In the genomic region with DNA sequence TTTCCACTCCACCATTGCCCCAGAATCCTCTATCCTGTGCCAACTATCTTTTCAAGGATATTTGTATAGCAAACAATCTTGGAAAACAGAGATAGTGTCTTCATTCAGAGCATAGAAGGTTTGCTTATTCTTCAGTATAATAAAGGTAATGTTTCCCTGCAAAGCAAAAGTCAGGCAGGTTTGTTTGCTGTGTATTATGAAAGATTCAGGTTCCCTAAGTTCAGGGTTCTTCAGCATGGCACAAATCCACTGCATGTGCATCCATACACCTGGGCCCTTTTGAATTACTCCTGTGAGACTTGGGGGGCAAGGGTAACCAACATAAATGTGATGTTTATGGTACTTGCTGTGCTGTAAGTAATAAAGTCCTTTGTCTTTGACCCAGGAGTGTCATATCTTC, we compare ENCODE assay signal across 37 cellular contexts. TPM values are rescaled to one million over a fixed set of nuclear protein-coding genes. Genes with fewer than 3 reads are reported as not detected.
DNase-seq lines count a peak whose midpoint lies in the region; ATAC-seq, FAIRE-seq and TF ChIP-seq lines count a peak whose summit lies in the region.
"Had no signal": no experiment of that assay in that cellular context is flagged by ENCODE, and none has a peak within 500 bp of the region (broad histone marks: within the 10 kb centered on the region; RNA-seq: fewer than 3 reads in every experiment).

No MANE protein-coding gene starts in this region.

- H3K27me3 ChIP-seq in astrocyte (ENCODE audit: insufficient read depth, low read length): no peaks in the 10 kb centered on the region
- H3K27me3 ChIP-seq in HepG2 (ENCODE audit: control insufficient read depth in 1 of 2, insufficient read depth in 2 of 2, low read length in 2 of 2): no peaks in the 10 kb centered on the region
- H3K27me3 ChIP-seq: BE2C had no signal

- DNase-seq in astrocyte (ENCODE audit: low read depth) (no peak), left lobe of liver (ENCODE audit: low spot score) (no peak), HepG2 (ENCODE audit: low spot score) (no peak), AML-193 (lab: John Stamatoyannopoulos, UW) (no peak)
- DNase-seq: 8988T; ACHN; BE2C; C1 segment of cervical spinal cord; Caco-2; Calu3; CD4-positive, alpha-beta memory T cell; CD4-positive, alpha-beta T cell; CD4-positive, CD25-positive, alpha-beta regulatory T cell; CD8-positive, alpha-beta memory T cell; CD8-positive, alpha-beta T cell; COR-L47; DMS 273 treated with DMSO at 0.1 percent for 48 hours; DMS153; DMS53; DMS79; DMS79 treated with DMSO at 0.1 percent for 48 hours; DND-41; EL had no signal

- H3K27ac Mint-ChIP-seq in astrocyte (ENCODE audit: unreplicated experiment): no peak overlapping the region
- H3K27ac Mint-ChIP-seq: B cell; CD14-positive monocyte; CD4-positive, alpha-beta memory T cell; CD4-positive, alpha-beta T cell; CD4-positive, CD25-positive, alpha-beta regulatory T cell; CD8-positive, alpha-beta memory T cell; CD8-positive, alpha-beta T cell had no signal

- H3K79me2 ChIP-seq in astrocyte (ENCODE audit: insufficient read depth, low read length) (no peaks in the 10 kb centered on the region), HepG2 (ENCODE audit: insufficient read depth, low read length) (no peaks in the 10 kb centered on the region)

- H3K4me1 Mint-ChIP-seq in astrocyte (ENCODE audit: low read depth, unreplicated experiment): no peaks in the 10 kb centered on the region
- H3K4me1 Mint-ChIP-seq: B cell; CD14-positive monocyte; CD4-positive, alpha-beta memory T cell; CD4-positive, CD25-positive, alpha-beta regulatory T cell; CD8-positive, alpha-beta memory T cell had no signal

- H2AFZ ChIP-seq in astrocyte (ENCODE audit: low read depth, low read length) (no peak overlapping the region), HepG2 (ENCODE audit: low read length) (no peak overlapping the region)

- H3K27ac ChIP-seq in astrocyte (ENCODE audit: low read depth, low read length) (no peak overlapping the region), HepG2 (ENCODE audit: extremely low read length, insufficient read depth, low read length) (no peak overlapping the region)
- H3K27ac ChIP-seq: 22Rv1; A549; BLaER1; BLaER1 treated with 17β-estradiol and CSF1 and Interleukin-3, amounts not matched to agents 10 nM and 100 nM; C4-2B had no signal

- ATAC-seq in left lobe of liver (peak; percentile 76), HepG2 (peak; percentile 45; the same call in 2 of the 3 replicates), HG02798 (IDR thresholded peaks at IDR 0.05; ENCODE audit: poor library complexity, unreplicated experiment) (no peak), HG03280 (IDR thresholded peaks at IDR 0.05; ENCODE audit: unreplicated experiment) (no peak)
- ATAC-seq: A549; CD8-positive, alpha-beta T cell had no signal

- in situ Hi-C loops in HepG2 (cut with HindIII; ENCODE audit: extremely low pct_ligation_motif_present, low pct_unique_long_range_greater_than_20kb): no loop called here

- no TSS peak for BruUV-seq in HepG2 (replicated peaks; lab: Mats Ljungman, UMichigan)

- no peaks in the 10 kb centered on the region for H3K36me3 Mint-ChIP-seq in astrocyte (ENCODE audit: low read depth, unreplicated experiment)
- H3K36me3 Mint-ChIP-seq: CD14-positive monocyte had no signal

- no peaks in the 10 kb centered on the region for H3K4me1 ChIP-seq in astrocyte (ENCODE audit: insufficient read depth, low read length)
- peaks cover 11% of the 10 kb centered on the region; the same call in 1 of the 2 replicates for H3K4me1 ChIP-seq in HepG2 (ENCODE audit: insufficient read depth, low read length)
- H3K4me1 ChIP-seq: A549; BE2C; BLaER1; BLaER1 treated with 17β-estradiol and CSF1 and Interleukin-3, amounts not matched to agents 10 nM and 100 nM; Caco-2 had no signal

- H3K9ac ChIP-seq in astrocyte (ENCODE audit: low read length) (no peak overlapping the region), HepG2 (ENCODE audit: insufficient read depth, low read depth, low read length) (no peak overlapping the region)
- H3K9ac ChIP-seq: BLaER1; BLaER1 treated with 17β-estradiol and CSF1 and Interleukin-3, amounts not matched to agents 10 nM and 100 nM had no signal

- CTCF ChIA-PET in HepG2 (lab: Yijun Ruan, JAX; ENCODE audit: low intra/inter-chr PET ratio, low total read pairs): no interaction called here

- peaks cover 2% of the 10 kb centered on the region for H3K9me3 Mint-ChIP-seq in astrocyte (ENCODE audit: unreplicated experiment)
- H3K9me3 Mint-ChIP-seq: CD4-positive, alpha-beta T cell had no signal

- TF ChIP-seq RAD21 in HepG2 (CRISPR knock-in tag; IDR thresholded peaks at IDR 0.05): no peak

- no peak overlapping the region for H3K4me3 Mint-ChIP-seq in astrocyte (ENCODE audit: unreplicated experiment)
- H3K4me3 Mint-ChIP-seq: B cell; CD14-positive monocyte; CD4-positive, alpha-beta memory T cell; CD4-positive, alpha-beta T cell; CD4-positive, CD25-positive, alpha-beta regulatory T cell; CD8-positive, alpha-beta memory T cell; CD8-positive, alpha-beta T cell had no signal

- FAIRE-seq in astrocyte (lab: Jason Lieb, UNC) (peak; percentile 77), HepG2 (lab: Jason Lieb, UNC) (no peak)
- FAIRE-seq: A204.1, D721Med had no signal

- no peak for TF ChIP-seq POLR2A in HepG2 (IDR thresholded peaks at IDR 0.05; ENCODE audit: insufficient read depth in 1 of 2, low read depth in 2 of 2, low read length in 2 of 2)

- H4K20me1 ChIP-seq in astrocyte (ENCODE audit: insufficient read depth, low read length): no peaks in the 10 kb centered on the region
- no peaks in the 10 kb centered on the region for H4K20me1 ChIP-seq in HepG2 (ENCODE audit: insufficient read depth, low read length)
- H4K20me1 ChIP-seq: BLaER1 treated with 17β-estradiol and CSF1 and Interleukin-3, amounts not matched to agents 10 nM and 100 nM had no signal

- no peaks in the 10 kb centered on the region for H3K27me3 Mint-ChIP-seq in astrocyte (ENCODE audit: low read depth, unreplicated experiment)
- H3K27me3 Mint-ChIP-seq: B cell; CD4-positive, alpha-beta memory T cell; CD4-positive, alpha-beta T cell; CD4-positive, CD25-positive, alpha-beta regulatory T cell had no signal

- TF ChIP-seq CTCF in astrocyte (IDR thresholded peaks at IDR 0.05; ENCODE audit: insufficient read depth, low read depth, low read length) (no peak), HepG2 (CRISPR knock-in tag; IDR thresholded peaks at IDR 0.05) (no peak)

- H3K9me3 ChIP-seq in astrocyte (ENCODE audit: insufficient read depth, low read depth, low read length) (no peaks in the 10 kb centered on the region), HepG2 (ENCODE audit: low read length) (no peaks in the 10 kb centered on the region)
- H3K9me3 ChIP-seq: A549, BE2C, Caco-2 had no signal

- intact Hi-C loops in HepG2 (cut with micrococcal nuclease; ENCODE audit: unreplicated experiment): no loop called here

- no peak for TF ChIP-seq EP300 in HepG2 (IDR thresholded peaks at IDR 0.05; ENCODE audit: low read depth in 2 of 2, low read length in 2 of 2)
- TF ChIP-seq EP300 in HepG2 (CRISPR knock-in tag; IDR thresholded peaks at IDR 0.05; ENCODE audit: borderline replicate concordance): no peak

- H3K4me2 ChIP-seq in astrocyte (ENCODE audit: low read length) (no peak overlapping the region), HepG2 (ENCODE audit: low read depth, low read length) (peak overlapping the region; percentile 12; the same call in 1 of the 2 replicates)
- H3K4me2 ChIP-seq: A549; BLaER1; BLaER1 treated with 17β-estradiol and CSF1 and Interleukin-3, amounts not matched to agents 10 nM and 100 nM had no signal

- H3K4me3 ChIP-seq in astrocyte (ENCODE audit: insufficient read depth, low read depth, low read length) (no peak overlapping the region), HepG2 (replicated peaks in 1 of 3; ENCODE audit: insufficient read depth in 1 of 3, low read depth in 2 of 3, low read length in 3 of 3) (no peak overlapping the region)
- H3K4me3 ChIP-seq: A549; BLaER1; BLaER1 treated with 17β-estradiol and CSF1 and Interleukin-3, amounts not matched to agents 10 nM and 100 nM had no signal

- POLR2A ChIA-PET in HepG2 (lab: Yijun Ruan, JAX): no interaction called here

- no peaks in the 10 kb centered on the region for H3K36me3 ChIP-seq in astrocyte (ENCODE audit: insufficient read depth, low read length)
- no peaks in the 10 kb centered on the region for H3K36me3 ChIP-seq in HepG2 (replicated peaks in 1 of 2; ENCODE audit: control insufficient read depth in 1 of 2, insufficient read depth in 2 of 2, low read length in 2 of 2)
- H3K36me3 ChIP-seq: BE2C; BLaER1; BLaER1 treated with 17β-estradiol and CSF1 and Interleukin-3, amounts not matched to agents 10 nM and 100 nM had no signal

RNA-seq across cellular contexts. Expression of gene ZC3H12B, which starts 25.2 kb away (rescaled TPM):
- total RNA-seq in astrocyte (1.6 and 2.3 TPM in 2 replicates), left lobe of liver (1.6 TPM), HepG2 (2016; rRNA removed; fragmentation: Illumina TruSeq; extraction: Trizol) (1.5 and 2.0 TPM in 2 replicates)
- total RNA-seq in HepG2 (2016; cell fraction: cytosol; rRNA removed; fragmentation: Illumina TruSeq; extraction: Trizol; ENCODE audit: low read depth): 2.6 and 2.7 TPM in 2 replicates
- total RNA-seq in HepG2 (2016; cell fraction: insoluble cytoplasmic fraction; rRNA removed; fragmentation: Illumina TruSeq; extraction: Trizol): 1.6 and 1.9 TPM in 2 replicates
- total RNA-seq in HepG2 (2016; cell fraction: membrane; rRNA removed; fragmentation: Illumina TruSeq; extraction: Trizol): 2.3 and 3.1 TPM in 2 replicates
- 2.2 and 2.4 TPM in 2 replicates for total RNA-seq in HepG2 (2016; cell fraction: nucleus; rRNA removed; fragmentation: Illumina TruSeq; extraction: Trizol)
- polyA plus RNA-seq in HepG2 (2011; rRNA removed): 1.3 and 1.7 TPM in 2 replicates
- 0.62 and 0.96 TPM in 2 replicates for polyA plus RNA-seq in HepG2 (2011; cell fraction: cytosol; rRNA removed)
- 1.4 and 2.1 TPM in 2 replicates for polyA plus RNA-seq in HepG2 (2011; cell fraction: nucleus; rRNA removed)
- 0.93 and 1.2 TPM in 2 replicates for polyA plus RNA-seq in HepG2 (2012)
- polyA plus RNA-seq in HepG2 (2016; cell fraction: cytosol; fragmentation: Illumina TruSeq; extraction: Trizol; ENCODE audit: low read depth): 0.09 and 0.19 TPM in 2 replicates
- 1.3 and 1.5 TPM in 2 replicates for polyA plus RNA-seq in HepG2 (2016; cell fraction: insoluble cytoplasmic fraction; fragmentation: Illumina TruSeq; extraction: Trizol; ENCODE audit: low read depth)
- polyA plus RNA-seq in HepG2 (2016; cell fraction: membrane; fragmentation: Illumina TruSeq; extraction: Trizol; ENCODE audit: low read depth): 0.56 and 0.63 TPM in 2 replicates
- polyA plus RNA-seq in HepG2 (2016; cell fraction: nucleus; fragmentation: Illumina TruSeq; extraction: Trizol; ENCODE audit: insufficient read depth, low read depth): 2.3 and 3.5 TPM in 2 replicates
- polyA minus RNA-seq in HepG2 (2011; rRNA and poly(A)+ RNA removed; ENCODE audit: low replicate concordance): 2.0 TPM in 1 of 2 replicates, not detected in the other
- polyA minus RNA-seq in HepG2 (2011; cell fraction: cytosol; rRNA and poly(A)+ RNA removed): 1.1 and 1.4 TPM in 2 replicates
- polyA minus RNA-seq in HepG2 (2011; cell fraction: nucleus; rRNA and poly(A)+ RNA removed): 3.1 and 3.2 TPM in 2 replicates
- total RNA-seq: A172, A673, Calu3, Daoy had no signal
- polyA plus RNA-seq: A549, CD14-positive monocyte had no signal

RNA-seq across cellular contexts. Expression of gene ZC4H2, which starts 33.2 kb away (rescaled TPM):
- total RNA-seq in astrocyte: 16.5 and 18.7 TPM in 2 replicates
- 6.2 TPM for total RNA-seq in left lobe of liver
- total RNA-seq in HepG2 (2016; rRNA removed; fragmentation: Illumina TruSeq; extraction: Trizol): 6.1 and 9.3 TPM in 2 replicates
- total RNA-seq in HepG2 (2016; cell fraction: cytosol; rRNA removed; fragmentation: Illumina TruSeq; extraction: Trizol; ENCODE audit: low read depth): 1.6 and 2.5 TPM in 2 replicates
- total RNA-seq in HepG2 (2016; cell fraction: insoluble cytoplasmic fraction; rRNA removed; fragmentation: Illumina TruSeq; extraction: Trizol): 6.7 and 8.5 TPM in 2 replicates
- 3.9 and 4.1 TPM in 2 replicates for total RNA-seq in HepG2 (2016; cell fraction: membrane; rRNA removed; fragmentation: Illumina TruSeq; extraction: Trizol)
- 5.3 and 6.1 TPM in 2 replicates for total RNA-seq in HepG2 (2016; cell fraction: nucleus; rRNA removed; fragmentation: Illumina TruSeq; extraction: Trizol)
- 10.8 and 12.8 TPM in 2 replicates for polyA plus RNA-seq in HepG2 (2011; rRNA removed)
- polyA plus RNA-seq in HepG2 (2011; cell fraction: cytosol; rRNA removed): 11.4 and 13.8 TPM in 2 replicates
- 8.6 and 9.3 TPM in 2 replicates for polyA plus RNA-seq in HepG2 (2011; cell fraction: nucleus; rRNA removed)
- 5.8 and 9.7 TPM in 2 replicates for polyA plus RNA-seq in HepG2 (2012)
- 2.4 and 2.7 TPM in 2 replicates for polyA plus RNA-seq in HepG2 (2016; cell fraction: cytosol; fragmentation: Illumina TruSeq; extraction: Trizol; ENCODE audit: low read depth)
- 10.7 and 10.8 TPM in 2 replicates for polyA plus RNA-seq in HepG2 (2016; cell fraction: insoluble cytoplasmic fraction; fragmentation: Illumina TruSeq; extraction: Trizol; ENCODE audit: low read depth)
- polyA plus RNA-seq in HepG2 (2016; cell fraction: membrane; fragmentation: Illumina TruSeq; extraction: Trizol; ENCODE audit: low read depth): 4.4 and 4.9 TPM in 2 replicates
- 12.2 and 12.6 TPM in 2 replicates for polyA plus RNA-seq in HepG2 (2016; cell fraction: nucleus; fragmentation: Illumina TruSeq; extraction: Trizol; ENCODE audit: insufficient read depth, low read depth)
- 6.6 TPM in 1 of 2 replicates, not detected in the other for polyA minus RNA-seq in HepG2 (2011; rRNA and poly(A)+ RNA removed; ENCODE audit: low replicate concordance)
- 4.6 and 8.4 TPM in 2 replicates for polyA minus RNA-seq in HepG2 (2011; cell fraction: cytosol; rRNA and poly(A)+ RNA removed)
- polyA minus RNA-seq in HepG2 (2011; cell fraction: nucleus; rRNA and poly(A)+ RNA removed): 10.6 and 12.2 TPM in 2 replicates
- total RNA-seq: A673 had no signal

Comparison
In these comparisons a context has a peak if more than half of its experiments do, and no peak if none do; other contexts are left out.
1. ATAC-seq: peak in left lobe of liver (single experiment) and HepG2 (single experiment); none in HG02798 (single experiment) and HG03280 (single experiment).